ENCODE assay signal across 9 cellular contexts in genomic region chr2:208175069-208175842, GRCh38. TPM values are rescaled to one million over a fixed set of nuclear protein-coding genes. Genes with fewer than 3 reads are reported as not detected.
DNase-seq lines count a peak whose midpoint lies in the region; TF ChIP-seq lines count a peak whose summit lies in the region.
"Had no signal": no experiment of that assay in that cellular context is flagged by ENCODE, and none has a peak within 500 bp of the region (broad histone marks: within the 10 kb centered on the region; RNA-seq: fewer than 3 reads in every experiment).

No MANE protein-coding gene starts in this region.

- H3K27me3 ChIP-seq in GM23248 (replicated peaks; ENCODE audit: insufficient read depth) (peaks cover 6% of the 10 kb centered on the region; the same call in 1 of the 2 replicates), KMS-11 (ENCODE audit: insufficient read depth, low read depth) (no peaks in the 10 kb centered on the region), Peyer's patch (no peaks in the 10 kb centered on the region), neuronal stem cell (ENCODE audit: control insufficient read depth in 3 of 3, insufficient read depth in 3 of 3, low read depth in 1 of 3, low read length in 3 of 3) (no peaks in the 10 kb centered on the region)

- H3K4me1 ChIP-seq in GM23248 (ENCODE audit: insufficient read depth), result 0 out of 2 replicates have a peak, but pooled peaks cover 4% of the 10 kb centered on the region
- H3K4me1 ChIP-seq in KMS-11 (ENCODE audit: low read depth, poor library complexity, severe bottlenecking), result no peaks in the 10 kb centered on the region
- no peaks in the 10 kb centered on the region for H3K4me1 ChIP-seq in Peyer's patch
- H3K4me1 ChIP-seq in neuronal stem cell (ENCODE audit: control insufficient read depth in 2 of 2, insufficient read depth in 1 of 2, low read depth in 1 of 2, low read length in 2 of 2), result peaks cover 0 to 3% of the 10 kb centered on the region in 2 donors

- H2BK5ac ChIP-seq in neuronal stem cell (ENCODE audit: low read length), result no peak overlapping the region

- H3K14ac ChIP-seq in neuronal stem cell (ENCODE audit: low read length), result no peak overlapping the region

- in situ Hi-C loops in G401 (cut with HindIII; ENCODE audit: low sequenced_read_pairs) (no loop called here), GM23248 (cut with MboI) (no loop called here)

- H2AFZ ChIP-seq in GM23248 (peak overlapping the region; percentile 56), KMS-11 (ENCODE audit: low read depth) (peak overlapping the region; percentile 15; the same call in 1 of the 2 replicates), neuronal stem cell (ENCODE audit: low read length) (peak overlapping the region; percentile 82)

- no peaks in the 10 kb centered on the region for H3K36me3 ChIP-seq in GM23248 (ENCODE audit: low read depth)
- no peaks in the 10 kb centered on the region for H3K36me3 ChIP-seq in KMS-11 (ENCODE audit: insufficient read depth)
- no peaks in the 10 kb centered on the region for H3K36me3 ChIP-seq in Peyer's patch
- no peaks in the 10 kb centered on the region for H3K36me3 ChIP-seq in neuronal stem cell (replicated peaks in 1 of 2; ENCODE audit: control insufficient read depth in 2 of 2, insufficient read depth in 2 of 2, low read length in 2 of 2)

- TF ChIP-seq CTCF in KMS-11 (conservative IDR thresholded peaks at IDR 0.05; ENCODE audit: low read depth, low read length) (peak; percentile 80), Peyer's patch (IDR thresholded peaks at IDR 0.05) (peak; percentile 48 to 88 (median 82))

- no peak overlapping the region for H3K18ac ChIP-seq in neuronal stem cell (ENCODE audit: low read length)

- H3K79me1 ChIP-seq in neuronal stem cell (ENCODE audit: low read depth, low read length), result no peaks in the 10 kb centered on the region

- H3K23ac ChIP-seq in neuronal stem cell (ENCODE audit: low read depth, low read length, poor library complexity), result no peak overlapping the region

- no peak for TF ChIP-seq POLR2A in Peyer's patch (IDR thresholded peaks at IDR 0.05)

- H2BK15ac ChIP-seq in neuronal stem cell (ENCODE audit: low read length), result no peak overlapping the region

- H3K27ac ChIP-seq in GM23248, result no peak overlapping the region
- no peak overlapping the region for H3K27ac ChIP-seq in KMS-11
- no peak overlapping the region for H3K27ac ChIP-seq in Peyer's patch
- no peak overlapping the region for H3K27ac ChIP-seq in neuronal stem cell (replicated peaks; ENCODE audit: low read length)
- no peak overlapping the region for H3K27ac ChIP-seq in substantia nigra (ENCODE audit: low read depth, low read length, poor library complexity, severe bottlenecking)

- no peak overlapping the region for H2BK120ac ChIP-seq in neuronal stem cell (ENCODE audit: low read depth, low read length)

- no peak overlapping the region for H4K8ac ChIP-seq in neuronal stem cell (ENCODE audit: low read depth, low read length)

- H3K9me2 ChIP-seq in GM23248 (ENCODE audit: insufficient read depth), result no peaks in the 10 kb centered on the region

- no peak overlapping the region for H3K4ac ChIP-seq in neuronal stem cell (ENCODE audit: low read length)

- no peaks in the 10 kb centered on the region for H3F3A ChIP-seq in GM23248 (ENCODE audit: insufficient read depth)

- H2AK5ac ChIP-seq in neuronal stem cell (ENCODE audit: low read depth, low read length), result no peak overlapping the region

- DNase-seq in G401 (ENCODE audit: low spot score) (peak; percentile 81), GM23248 (peak; percentile 93), Peyer's patch (peak; percentile 58 to 88 (median 63)), fibroblast of peridontal ligament (ENCODE audit: extremely low read depth) (peak; percentile 86), neuronal stem cell (ENCODE audit: low spot score) (peak; percentile 70), substantia nigra (lab: John Stamatoyannopoulos, UW) (peak in 46 of 49 donors; percentile 2 to 83 (median 57))
- peak; percentile 59 to 73 for DNase-seq in activated T-cell treated with anti-CD3 and anti-CD28 coated beads, Interleukin-2, amount 50 U/mL, for 48 hours

- H3K4me3 ChIP-seq in GM23248 (no peak overlapping the region), KMS-11 (IDR thresholded peaks at IDR 0.05; ENCODE audit: insufficient read depth, low read depth, low read length) (no peak overlapping the region), Peyer's patch (no peak overlapping the region), neuronal stem cell (ENCODE audit: low read length in 2 of 2) (no peak overlapping the region)

- H2BK12ac ChIP-seq in neuronal stem cell (ENCODE audit: low read length), result no peak overlapping the region

- 41 to 46% methylated on average over 20 to 21 of the region's 21 CpGs for WGBS in GM23248 (ENCODE audit: low coverage in 1 of 2, low lambda C conversion rate in 2 of 2, missing lambda C conversion rate in 2 of 2), 2 experiments
- WGBS in neuronal stem cell (ENCODE audit: extremely low coverage in 2 of 2, insufficient read length in 2 of 2, insufficient replicate concordance in 1 of 2), 2 donors, result no CpG with 5 or more reads among the region's 21 CpGs

- H3K79me2 ChIP-seq in GM23248 (ENCODE audit: insufficient read depth), result no peaks in the 10 kb centered on the region
- no peaks in the 10 kb centered on the region for H3K79me2 ChIP-seq in KMS-11 (ENCODE audit: insufficient read depth, low read depth)

- H3K4me2 ChIP-seq in GM23248 (ENCODE audit: unreplicated experiment) (peak overlapping the region; percentile 5), KMS-11 (no peak overlapping the region), neuronal stem cell (ENCODE audit: insufficient read depth, low read length, poor library complexity, severe bottlenecking) (no peak overlapping the region)

- H3K9ac ChIP-seq in GM23248 (no peak overlapping the region), KMS-11 (no peak overlapping the region), neuronal stem cell (ENCODE audit: low read depth, low read length, poor library complexity) (no peak overlapping the region)

- no peak overlapping the region for H4K91ac ChIP-seq in neuronal stem cell (ENCODE audit: low read depth, low read length, poor library complexity)

- H3K9me3 ChIP-seq in GM23248 (ENCODE audit: low read depth) (no peaks in the 10 kb centered on the region), Peyer's patch (no peaks in the 10 kb centered on the region), neuronal stem cell (replicated peaks in 1 of 2; ENCODE audit: control insufficient read depth in 2 of 2, insufficient read depth in 1 of 2, low read depth in 1 of 2, low read length in 2 of 2) (no peaks in the 10 kb centered on the region)

- no peaks in the 10 kb centered on the region for H4K20me1 ChIP-seq in GM23248 (ENCODE audit: insufficient read depth)
- H4K20me1 ChIP-seq in KMS-11 (ENCODE audit: insufficient read depth), result no peaks in the 10 kb centered on the region

RNA-seq across cellular contexts. Expression of gene CRYGA, which starts 11.9 kb away (rescaled TPM):
- not detected in 2 replicates for total RNA-seq in G401 (2014; rRNA removed; shearing (Covaris generic))
- not detected in 2 replicates for total RNA-seq in GM23248 (2014; rRNA removed; shearing (Covaris generic))
- not detected in 2 replicates for polyA plus RNA-seq in GM23248 (2016; fragmentation: Nextera tagmentation; extraction: Ambion mirVana)
- total RNA-seq in Peyer's patch, result not detected
- polyA plus RNA-seq in neuronal stem cell (2013, experiment 1 of 2), result not detected
- not detected for polyA plus RNA-seq in neuronal stem cell (2013, experiment 2 of 2)
- total RNA-seq: skeletal muscle tissue had no signal

RNA-seq across cellular contexts. Expression of gene C2orf80, which starts 14.6 kb away (rescaled TPM):
- 7.4 and 30.2 TPM in 2 replicates for total RNA-seq in G401 (2014; rRNA removed; shearing (Covaris generic))
- total RNA-seq in GM23248 (2014; rRNA removed; shearing (Covaris generic)), result not detected in 2 replicates
- polyA plus RNA-seq in GM23248 (2016; fragmentation: Nextera tagmentation; extraction: Ambion mirVana), result not detected in 2 replicates
- not detected for total RNA-seq in Peyer's patch
- polyA plus RNA-seq in neuronal stem cell (2013, experiment 1 of 2), result 1.6 TPM
- 1.2 TPM for polyA plus RNA-seq in neuronal stem cell (2013, experiment 2 of 2)
- total RNA-seq: skeletal muscle tissue had no signal

RNA-seq across cellular contexts. Expression of gene CRYGB, which starts 29.3 kb away (rescaled TPM):
- total RNA-seq in G401 (2014; rRNA removed; shearing (Covaris generic)), result not detected in 2 replicates
- total RNA-seq in GM23248 (2014; rRNA removed; shearing (Covaris generic)), result not detected in 2 replicates
- not detected in 2 replicates for polyA plus RNA-seq in GM23248 (2016; fragmentation: Nextera tagmentation; extraction: Ambion mirVana)
- total RNA-seq in Peyer's patch, result not detected
- polyA plus RNA-seq in neuronal stem cell (2013, experiment 1 of 2), result not detected
- polyA plus RNA-seq in neuronal stem cell (2013, experiment 2 of 2), result not detected
- total RNA-seq: skeletal muscle tissue had no signal

RNA-seq across cellular contexts. Expression of gene CRYGC, which starts 45.6 kb away (rescaled TPM):
- total RNA-seq in G401 (2014; rRNA removed; shearing (Covaris generic)), result 7.2 and 9.0 TPM in 2 replicates
- total RNA-seq in GM23248 (2014; rRNA removed; shearing (Covaris generic)), result not detected in 2 replicates
- polyA plus RNA-seq in GM23248 (2016; fragmentation: Nextera tagmentation; extraction: Ambion mirVana), result not detected in 2 replicates
- not detected for total RNA-seq in Peyer's patch
- polyA plus RNA-seq in neuronal stem cell (2013, experiment 1 of 2), result not detected
- not detected for polyA plus RNA-seq in neuronal stem cell (2013, experiment 2 of 2)
- total RNA-seq: skeletal muscle tissue had no signal

RNA-seq across cellular contexts. Expression of gene CRYGD, which starts 50.9 kb away (rescaled TPM):
- total RNA-seq in G401 (2014; rRNA removed; shearing (Covaris generic)), result not detected in 2 replicates
- total RNA-seq in GM23248 (2014; rRNA removed; shearing (Covaris generic)), result not detected in 2 replicates
- polyA plus RNA-seq in GM23248 (2016; fragmentation: Nextera tagmentation; extraction: Ambion mirVana), result not detected in 2 replicates
- not detected for total RNA-seq in Peyer's patch
- 0.99 TPM for polyA plus RNA-seq in neuronal stem cell (2013, experiment 1 of 2)
- polyA plus RNA-seq in neuronal stem cell (2013, experiment 2 of 2), result 1.1 TPM
- total RNA-seq: skeletal muscle tissue had no signal

Comparison
In these comparisons a context has a peak if more than half of its experiments do, and no peak if none do; other contexts are left out.
1. H2AFZ ChIP-seq: peak in every context shown above with its lines; median percentile 82 in neuronal stem cell; 56 in GM23248; 15 in KMS-11.